ENCODE assay signal across 8 cellular contexts in genomic region chr2:32357545-32358482, GRCh38. TPM values are rescaled to one million over a fixed set of nuclear protein-coding genes. Genes with fewer than 3 reads are reported as not detected.
A peak's percentile ranks its signal among the peaks of the same experiment; 100 is the strongest.
DNase-seq lines count a peak whose midpoint lies in the region; ATAC-seq and TF ChIP-seq lines count a peak whose summit lies in the region.

No MANE protein-coding gene starts in this region.

- peak overlapping the region; percentile 90 for H3K4me3 ChIP-seq in CD4-positive, CD25-positive, alpha-beta regulatory T cell (ENCODE audit: low read depth, low read length)
- H3K4me3 ChIP-seq in HUES48 (ENCODE audit: low read depth, low read length) (peak overlapping the region; percentile 97), endodermal cell (ENCODE audit: low read length) (peak overlapping the region; percentile 94), mucosa of descending colon (peak overlapping the region; percentile 99)

- peak overlapping the region; percentile 83 to 98 (median 93) for H3K4me3 Mint-ChIP-seq in CD4-positive, CD25-positive, alpha-beta regulatory T cell
- peak overlapping the region; percentile 77 for H3K4me3 Mint-ChIP-seq in activated CD4-positive, alpha-beta T cell treated with anti-CD3 and anti-CD28 coated beads, Interleukin-2, amount 10 ng/mL, durations not matched to agents 7 days and 5 days
- H3K4me3 Mint-ChIP-seq in endodermal cell: peak overlapping the region; percentile 96
- H3K4me3 Mint-ChIP-seq in stimulated activated effector memory CD8-positive, alpha-beta T cell treated with anti-CD3 and anti-CD28 coated beads, Interleukin-12 subunit alpha, Interleukin-12 subunit beta, amount 100 ng/mL, for 72 hours: peak overlapping the region; percentile 87

- no peaks in the 10 kb centered on the region for H3K27me3 Mint-ChIP-seq in CD4-positive, CD25-positive, alpha-beta regulatory T cell
- no peaks in the 10 kb centered on the region for H3K27me3 Mint-ChIP-seq in activated CD4-positive, alpha-beta T cell treated with anti-CD3 and anti-CD28 coated beads, Interleukin-2, amount 10 ng/mL, durations not matched to agents 7 days and 5 days
- no peaks in the 10 kb centered on the region for H3K27me3 Mint-ChIP-seq in endodermal cell (ENCODE audit: insufficient read depth)

- peaks cover 7% of the 10 kb centered on the region for H3K36me3 Mint-ChIP-seq in CD4-positive, CD25-positive, alpha-beta regulatory T cell
- peaks cover 33% of the 10 kb centered on the region for H3K36me3 Mint-ChIP-seq in activated CD4-positive, alpha-beta T cell treated with anti-CD3 and anti-CD28 coated beads, Interleukin-2, amount 10 ng/mL, durations not matched to agents 7 days and 5 days (ENCODE audit: low read depth)
- peaks cover 16% of the 10 kb centered on the region for H3K36me3 Mint-ChIP-seq in endodermal cell (ENCODE audit: low read depth)
- H3K36me3 Mint-ChIP-seq in stimulated activated effector memory CD8-positive, alpha-beta T cell treated with anti-CD3 and anti-CD28 coated beads, Interleukin-12 subunit alpha, Interleukin-12 subunit beta, amount 100 ng/mL, for 72 hours: peaks cover 50% of the 10 kb centered on the region

- H3K9me3 ChIP-seq in CD4-positive, CD25-positive, alpha-beta regulatory T cell (ENCODE audit: control insufficient read depth in 2 of 2, low read length in 2 of 2): no peaks in the 10 kb centered on the region
- H3K9me3 ChIP-seq in HUES48 (ENCODE audit: control insufficient read depth, insufficient read depth, low read length): no peaks in the 10 kb centered on the region
- peaks cover 11% of the 10 kb centered on the region for H3K9me3 ChIP-seq in endodermal cell (ENCODE audit: control insufficient read depth, low read length)
- H3K9me3 ChIP-seq in mucosa of descending colon: no peaks in the 10 kb centered on the region

- no peaks in the 10 kb centered on the region for H3K9me3 Mint-ChIP-seq in CD4-positive, CD25-positive, alpha-beta regulatory T cell
- no peaks in the 10 kb centered on the region for H3K9me3 Mint-ChIP-seq in activated CD4-positive, alpha-beta T cell treated with anti-CD3 and anti-CD28 coated beads, Interleukin-2, amount 10 ng/mL, durations not matched to agents 7 days and 5 days
- peaks cover 2% of the 10 kb centered on the region for H3K9me3 Mint-ChIP-seq in endodermal cell
- H3K9me3 Mint-ChIP-seq in stimulated activated effector memory CD8-positive, alpha-beta T cell treated with anti-CD3 and anti-CD28 coated beads, Interleukin-12 subunit alpha, Interleukin-12 subunit beta, amount 100 ng/mL, for 72 hours: no peaks in the 10 kb centered on the region

- peaks cover 30 to 48% (median 35%) of the 10 kb centered on the region in 4 donors for H3K4me1 Mint-ChIP-seq in CD4-positive, CD25-positive, alpha-beta regulatory T cell
- peaks cover 36% of the 10 kb centered on the region for H3K4me1 Mint-ChIP-seq in activated CD4-positive, alpha-beta T cell treated with anti-CD3 and anti-CD28 coated beads, Interleukin-2, amount 10 ng/mL, durations not matched to agents 7 days and 5 days
- peaks cover 19% of the 10 kb centered on the region for H3K4me1 Mint-ChIP-seq in endodermal cell
- H3K4me1 Mint-ChIP-seq in stimulated activated effector memory CD8-positive, alpha-beta T cell treated with anti-CD3 and anti-CD28 coated beads, Interleukin-12 subunit alpha, Interleukin-12 subunit beta, amount 100 ng/mL, for 72 hours: peaks cover 36% of the 10 kb centered on the region

- no peaks in the 10 kb centered on the region for H3K27me3 ChIP-seq in CD4-positive, CD25-positive, alpha-beta regulatory T cell (ENCODE audit: control insufficient read depth, insufficient read depth, low read length)
- H3K27me3 ChIP-seq in HUES48 (ENCODE audit: control insufficient read depth, insufficient read depth, low read length): no peaks in the 10 kb centered on the region
- H3K27me3 ChIP-seq in endodermal cell (ENCODE audit: control insufficient read depth, insufficient read depth, low read length, poor library complexity, severe bottlenecking): no peaks in the 10 kb centered on the region

- POLR2A ChIA-PET in activated CD4-positive, alpha-beta T cell treated with anti-CD3 and anti-CD28 coated beads, Interleukin-2, amount 10 ng/mL, durations not matched to agents 7 days and 5 days (lab: Charles Lee): no interaction called here

- ATAC-seq in CD4-positive, CD25-positive, alpha-beta regulatory T cell (ENCODE audit: low read depth in 2 of 2): peak; percentile 5 to 15
- ATAC-seq in GM19463 (IDR thresholded peaks at IDR 0.05; ENCODE audit: unreplicated experiment): peak; percentile 4
- peak; percentile 32 for ATAC-seq in mucosa of descending colon
- ATAC-seq in stimulated activated effector memory CD8-positive, alpha-beta T cell treated with anti-CD3 and anti-CD28 coated beads, Interleukin-12 subunit alpha, Interleukin-12 subunit beta, amount 100 ng/mL, for 72 hours: peak; percentile 15

- CTCF ChIA-PET in activated CD4-positive, alpha-beta T cell treated with anti-CD3 and anti-CD28 coated beads, Interleukin-2, amount 10 ng/mL, durations not matched to agents 7 days and 5 days (lab: Charles Lee): no interaction called here

- H3K36me3 ChIP-seq in CD4-positive, CD25-positive, alpha-beta regulatory T cell (ENCODE audit: control insufficient read depth, insufficient read depth, low read length): no peaks in the 10 kb centered on the region
- H3K36me3 ChIP-seq in HUES48 (ENCODE audit: control insufficient read depth, insufficient read depth, low read length) (peaks cover 19% of the 10 kb centered on the region), endodermal cell (ENCODE audit: control insufficient read depth, insufficient read depth, low read length) (peaks cover 12% of the 10 kb centered on the region), mucosa of descending colon (ENCODE audit: low read depth) (no peaks in the 10 kb centered on the region)

- TF ChIP-seq CTCF in endodermal cell (conservative IDR thresholded peaks at IDR 0.05): no peak
- TF ChIP-seq CTCF in mucosa of descending colon (IDR thresholded peaks at IDR 0.05): no peak

- intact Hi-C loops in mucosa of descending colon (cut with DNase I, micrococcal nuclease): loop anchor here in 1 of 2 donors (2.0 kb wide), 1 partner anchor 69 kb away; no protein-coding TSS in a partner anchor

- peak overlapping the region; percentile 83 to 96 (median 85) for H3K27ac Mint-ChIP-seq in CD4-positive, CD25-positive, alpha-beta regulatory T cell
- H3K27ac Mint-ChIP-seq in activated CD4-positive, alpha-beta T cell treated with anti-CD3 and anti-CD28 coated beads, Interleukin-2, amount 10 ng/mL, durations not matched to agents 7 days and 5 days: peak overlapping the region; percentile 98
- H3K27ac Mint-ChIP-seq in endodermal cell: peak overlapping the region; percentile 90
- H3K27ac Mint-ChIP-seq in stimulated activated effector memory CD8-positive, alpha-beta T cell treated with anti-CD3 and anti-CD28 coated beads, Interleukin-12 subunit alpha, Interleukin-12 subunit beta, amount 100 ng/mL, for 72 hours: peak overlapping the region; percentile 95

- 3 to 6% methylated on average over 26 to 48 of the region's 56 CpGs for WGBS in endodermal cell (ENCODE audit: insufficient coverage in 1 of 2, insufficient read length in 1 of 2), 2 experiments

- peak; percentile 2 to 64 (median 11) for DNase-seq in CD4-positive, CD25-positive, alpha-beta regulatory T cell
- DNase-seq in activated CD4-positive, alpha-beta T cell treated with anti-CD3 and anti-CD28 coated beads, Interleukin-2, amount 10 ng/mL, durations not matched to agents 7 days and 5 days: peak; percentile 44
- DNase-seq in endodermal cell: peak; percentile 84
- peak; percentile 46 to 77 (median 70) for DNase-seq in mucosa of descending colon
- peak; percentile 25 to 83 for DNase-seq in stimulated activated effector memory CD8-positive, alpha-beta T cell treated with anti-CD3 and anti-CD28 coated beads, Interleukin-12 subunit alpha, Interleukin-12 subunit beta, amount 100 ng/mL, for 72 hours (ENCODE audit: low spot score in 2 of 2)
- DNase-seq in NCI-H1930 (lab: John Stamatoyannopoulos, UW): no peak

- peaks cover 26% of the 10 kb centered on the region for H3K4me1 ChIP-seq in CD4-positive, CD25-positive, alpha-beta regulatory T cell (ENCODE audit: control insufficient read depth, insufficient read depth, low read length, poor library complexity, severe bottlenecking)
- H3K4me1 ChIP-seq in HUES48 (ENCODE audit: control insufficient read depth, insufficient read depth, low read length) (peaks cover 14% of the 10 kb centered on the region), endodermal cell (ENCODE audit: control insufficient read depth, insufficient read depth, low read length) (no peaks in the 10 kb centered on the region), mucosa of descending colon (ENCODE audit: low read depth) (peaks cover 29% of the 10 kb centered on the region)

- peak overlapping the region; percentile 93 for H3K9ac ChIP-seq in HUES48 (ENCODE audit: low read depth, low read length)
- H3K9ac ChIP-seq in endodermal cell (ENCODE audit: extremely low read depth, low read length, poor library complexity, severe bottlenecking): peak overlapping the region; percentile 82

- peak overlapping the region; percentile 85 for H3K27ac ChIP-seq in CD4-positive, CD25-positive, alpha-beta regulatory T cell (ENCODE audit: insufficient read depth, low read length, poor library complexity, severe bottlenecking)
- H3K27ac ChIP-seq in HUES48 (ENCODE audit: low read depth, low read length) (peak overlapping the region; percentile 98), endodermal cell (ENCODE audit: low read depth, low read length) (peak overlapping the region; percentile 85)

RNA-seq across cellular contexts. Expression of gene BIRC6, which starts 1.0 kb away (rescaled TPM):
- 176 TPM for total RNA-seq in CD4-positive, CD25-positive, alpha-beta regulatory T cell
- polyA plus RNA-seq in CD4-positive, CD25-positive, alpha-beta regulatory T cell: 10 to 100 TPM; 18.9 to 29.1 (median 23.5) TPM
- total RNA-seq in activated CD4-positive, alpha-beta T cell treated with anti-CD3 and anti-CD28 coated beads, Interleukin-2, amount 10 ng/mL, durations not matched to agents 7 days and 5 days: 100 to 1,000 TPM; 104 to 118 TPM
- 100 to 1,000 TPM in 1 of 2 donors, 10 to 100 TPM in 1; 84.6 to 111 TPM for total RNA-seq in endodermal cell
- 24.3 TPM for polyA plus RNA-seq in endodermal cell (2013, experiment 1 of 2)
- 26.5 TPM for polyA plus RNA-seq in endodermal cell (2013, experiment 2 of 2)
- total RNA-seq in mucosa of descending colon: 100 to 1,000 TPM; 102 to 136 (median 112) TPM

Comparison
In these comparisons a context has a peak if more than half of its experiments do, and no peak if none do; other contexts are left out.
1. DNase-seq: peak in CD4-positive, CD25-positive, alpha-beta regulatory T cell (3 of 3), activated CD4-positive, alpha-beta T cell treated with anti-CD3 and anti-CD28 coated beads, Interleukin-2, amount 10 ng/mL, durations not matched to agents 7 days and 5 days (single experiment), endodermal cell (single experiment), mucosa of descending colon (3 of 3) and stimulated activated effector memory CD8-positive, alpha-beta T cell treated with anti-CD3 and anti-CD28 coated beads, Interleukin-12 subunit alpha, Interleukin-12 subunit beta, amount 100 ng/mL, for 72 hours (2 of 2); none in NCI-H1930 (0 of 2).
2. Peak in every context shown above with its lines, with median percentiles within 50 percentile points of each other: ATAC-seq, H3K27ac ChIP-seq, H3K4me3 ChIP-seq, H3K27ac Mint-ChIP-seq and H3K4me3 Mint-ChIP-seq.